In genomic region chr20:53864765-53865683, GRCh38 we compare ENCODE assay signal across 1 cellular context.
TF ChIP-seq lines count a peak whose summit lies in the region.

No MANE protein-coding gene starts in this region.

TF ChIP-seq in K562, 482 proteins besides CTCF, POLR2A, EP300 and RAD21:
- peak in 1 of 2 experiments; percentile 48 for TF ChIP-seq AFF1 (IDR thresholded peaks at IDR 0.05; ENCODE audit: low read depth in 1 of 2, partially characterized antibody in 2 of 2)
- 0 out of 2 replicates have a peak, but pooled peaks have one; percentile 40 for TF ChIP-seq ADNP (tag; IDR thresholded peaks at IDR 0.05)
- TF ChIP-seq ZBTB11 (CRISPR knock-in tag; IDR thresholded peaks at IDR 0.05) = peak in 1 of 3 experiments; percentile 95; a peak in 2 of 6 replicates
- peak; percentile 79 for TF ChIP-seq RBM25 (IDR thresholded peaks at IDR 0.05; ENCODE audit: low read depth, low read length, severe bottlenecking)
- peak; percentile 87 for TF ChIP-seq EWSR1 (IDR thresholded peaks at IDR 0.05; ENCODE audit: borderline replicate concordance, low read depth, partially characterized antibody)
TF ChIP-seq in K562: peak in this region for 5; not testable (repeated sequence) for 477.
